8 cellular contexts compared by ENCODE assay signal in genomic region chr2:55961318-55961911, GRCh38. TPM values are rescaled to one million over a fixed set of nuclear protein-coding genes. Genes with fewer than 3 reads are reported as not detected.
DNase-seq lines count a peak whose midpoint lies in the region; TF ChIP-seq lines count a peak whose summit lies in the region.

No MANE protein-coding gene starts in this region.

- H3K27me3 ChIP-seq in effector memory CD4-positive, alpha-beta T cell (replicated peaks; ENCODE audit: control insufficient read depth, insufficient read depth, low read length, poor library complexity, severe bottlenecking) = no peaks in the 10 kb centered on the region

- TF ChIP-seq CTCF in HFF-Myc (IDR thresholded peaks at IDR 0.05; ENCODE audit: low read depth, low read length, missing control alignments) (peak; percentile 60), choroid plexus epithelial cell (conservative IDR thresholded peaks at IDR 0.05; ENCODE audit: low read depth, low read length) (peak; percentile 82)

- no peaks in the 10 kb centered on the region for H3K4me1 ChIP-seq in effector memory CD4-positive, alpha-beta T cell (ENCODE audit: control insufficient read depth, insufficient read depth, low read length, poor library complexity, severe bottlenecking)

- no peak overlapping the region for H3K27ac ChIP-seq in effector memory CD4-positive, alpha-beta T cell (ENCODE audit: insufficient read depth, low read length, poor library complexity, severe bottlenecking)

- no peaks in the 10 kb centered on the region for H3K9me3 ChIP-seq in effector memory CD4-positive, alpha-beta T cell (ENCODE audit: control insufficient read depth, low read length)

- DNase-seq in EL (peak; percentile 66), HFF-Myc (ENCODE audit: extremely low read depth, low read depth) (peak; percentile 45), NCI-H82 treated with DMSO at 0.1 percent for 48 hours (lab: John Stamatoyannopoulos, UW; ENCODE audit: unreplicated experiment) (peak; percentile 22), choroid plexus epithelial cell (ENCODE audit: low read depth) (peak; percentile 86), midbrain (lab: John Stamatoyannopoulos, UW) (peak; percentile 73), occipital lobe (lab: John Stamatoyannopoulos, UW) (no peak)
- no peak for DNase-seq in effector memory CD4-positive, alpha-beta T cell
- DNase-seq in stimulated activated CD4-positive, alpha-beta T cell treated with anti-CD3 and anti-CD28 coated beads, Interleukin-2, amount 100 ng/mL, for 48 hours = no peak

- no peaks in the 10 kb centered on the region for H3K36me3 ChIP-seq in effector memory CD4-positive, alpha-beta T cell (ENCODE audit: control insufficient read depth, insufficient read depth, low read length)

- H3K4me3 ChIP-seq in HFF-Myc (replicated peaks; ENCODE audit: low read depth, low read length) (no peak overlapping the region), choroid plexus epithelial cell (ENCODE audit: low read depth, low read length) (no peak overlapping the region)
- H3K4me3 ChIP-seq in effector memory CD4-positive, alpha-beta T cell (ENCODE audit: insufficient read depth, low read depth, low read length, poor library complexity, severe bottlenecking) = no peak overlapping the region

RNA-seq across cellular contexts. Expression of gene EFEMP1, which starts 37.8 kb away (rescaled TPM):
- total RNA-seq in occipital lobe = 2.8 TPM

Comparison
In these comparisons a context has a peak if more than half of its experiments do, and no peak if none do; other contexts are left out.
1. DNase-seq: peak in EL (single experiment), HFF-Myc (single experiment), NCI-H82 treated with DMSO at 0.1 percent for 48 hours (single experiment), choroid plexus epithelial cell (single experiment) and midbrain (single experiment); none in effector memory CD4-positive, alpha-beta T cell (0 of 3), stimulated activated CD4-positive, alpha-beta T cell treated with anti-CD3 and anti-CD28 coated beads, Interleukin-2, amount 100 ng/mL, for 48 hours (0 of 2) and occipital lobe (single experiment).